ENCODE assay signal across 1 cellular context in genomic region chr5:154648706-154649105, GRCh38.
TF ChIP-seq lines count a peak whose summit lies in the region.

No MANE protein-coding gene starts in this region.

TF ChIP-seq in K562, 482 proteins besides CTCF, POLR2A, EP300 and RAD21 (continued from another document and continues in another):
- TF ChIP-seq CHD7 (IDR thresholded peaks at IDR 0.05; ENCODE audit: low read depth, low read length) (no peak), ERF (CRISPR knock-in tag; IDR thresholded peaks at IDR 0.05) (no peak), CHD1 (IDR thresholded peaks at IDR 0.05; ENCODE audit: low read length) (no peak), ZNF395 (CRISPR knock-in tag; IDR thresholded peaks at IDR 0.05) (peak; percentile 66; the same call in 1 of the 2 replicates), BCL6 (CRISPR knock-in tag; IDR thresholded peaks at IDR 0.05) (no peak), RNF2 (IDR thresholded peaks at IDR 0.05) (peak; percentile 49; the same call in 1 of the 2 replicates), PHF20 (IDR thresholded peaks at IDR 0.05; ENCODE audit: partially characterized antibody) (no peak), HDAC3 (IDR thresholded peaks at IDR 0.05; ENCODE audit: borderline replicate concordance, partially characterized antibody) (peak; percentile 62), ZNF75A (CRISPR knock-in tag; IDR thresholded peaks at IDR 0.05) (no peak), SAFB (IDR thresholded peaks at IDR 0.05; ENCODE audit: borderline replicate concordance, low read depth, low read length) (no peak), ZFP1 (CRISPR knock-in tag; IDR thresholded peaks at IDR 0.05) (no peak), PBX2 (CRISPR knock-in tag; IDR thresholded peaks at IDR 0.05; ENCODE audit: low read depth) (no peak), PBX2 (tag; conservative IDR thresholded peaks at IDR 0.05; ENCODE audit: low read depth) (0 out of 2 replicates have a peak, but pooled peaks have one; percentile 42), BCOR (IDR thresholded peaks at IDR 0.05) (peak; percentile 85), ZNF77 (CRISPR knock-in tag; IDR thresholded peaks at IDR 0.05) (no peak), HIVEP1 (CRISPR knock-in tag; IDR thresholded peaks at IDR 0.05) (no peak), FOXO4 (CRISPR knock-in tag; IDR thresholded peaks at IDR 0.05) (no peak), ZNF584 (CRISPR knock-in tag; IDR thresholded peaks at IDR 0.05; ENCODE audit: low read depth) (no peak), E4F1 (CRISPR knock-in tag; IDR thresholded peaks at IDR 0.05; ENCODE audit: borderline replicate concordance) (no peak), TBP (optimal IDR thresholded peaks at IDR 0.05; ENCODE audit: low read depth, low read length) (no peak), ZNF280A (IDR thresholded peaks at IDR 0.05; ENCODE audit: low read depth, partially characterized antibody) (no peak), ZNF217 (CRISPR knock-in tag; IDR thresholded peaks at IDR 0.05) (no peak), MYC (IDR thresholded peaks at IDR 0.05; ENCODE audit: low read depth, low read length) (no peak; the same call in 1 of the 2 replicates), MYC (CRISPR knock-in tag; IDR thresholded peaks at IDR 0.05; ENCODE audit: borderline replicate concordance, low read depth) (no peak), ZC3H11A (IDR thresholded peaks at IDR 0.05; ENCODE audit: low read depth, low read length) (no peak), PCBP2 (IDR thresholded peaks at IDR 0.05; ENCODE audit: low read depth, low read length, poor library complexity, severe bottlenecking) (no peak), EHMT2 (IDR thresholded peaks at IDR 0.05) (peak; percentile 74), MCM3 (IDR thresholded peaks at IDR 0.05) (no peak), POLR2B (IDR thresholded peaks at IDR 0.05; ENCODE audit: low read depth, partially characterized antibody) (no peak), TFAP4 (CRISPR knock-in tag; IDR thresholded peaks at IDR 0.05; ENCODE audit: borderline replicate concordance) (peak; percentile 95), BRF1 (IDR thresholded peaks at IDR 0.05; ENCODE audit: borderline replicate concordance, extremely low read depth, insufficient read length) (no peak), RFX7 (CRISPR knock-in tag; IDR thresholded peaks at IDR 0.05) (no peak), ZNF589 (CRISPR knock-in tag; IDR thresholded peaks at IDR 0.05; ENCODE audit: low read depth) (no peak), E2F4 (CRISPR knock-in tag; IDR thresholded peaks at IDR 0.05; ENCODE audit: low read depth) (no peak), THAP7 (CRISPR knock-in tag; IDR thresholded peaks at IDR 0.05) (no peak), SMAD1 (IDR thresholded peaks at IDR 0.05; ENCODE audit: low read depth, low read length, partially characterized antibody) (no peak)
